ENCODE assay signal across 8 cellular contexts in genomic region chr1:166166400-166166699, GRCh38. TPM values are rescaled to one million over a fixed set of nuclear protein-coding genes. Genes with fewer than 3 reads are reported as not detected.
DNase-seq lines count a peak whose midpoint lies in the region; ATAC-seq and TF ChIP-seq lines count a peak whose summit lies in the region.

No MANE protein-coding gene starts in this region.

- H3K9ac ChIP-seq in fibroblast of lung (ENCODE audit: insufficient read depth, low read length), result no peak overlapping the region

- POLR2A ChIA-PET in activated CD4-positive, alpha-beta T cell treated with anti-CD3 and anti-CD28 coated beads for 36 hours (lab: Charles Lee), result no interaction called here

- no peak overlapping the region for H3K27ac Mint-ChIP-seq in stimulated activated memory B cell treated with anti-CD40 and anti-IgM and Interleukin-4, amounts not matched to agents 10 μg/mL and 1 μg/mL and 100 μg/mL, for 72 hours
- no peak overlapping the region for H3K27ac Mint-ChIP-seq in activated CD4-positive, alpha-beta T cell treated with anti-CD3 and anti-CD28 coated beads for 36 hours

- no peak overlapping the region for H3K27ac ChIP-seq in fibroblast of lung (ENCODE audit: insufficient read depth, low read length)

- H3K27me3 Mint-ChIP-seq in stimulated activated memory B cell treated with anti-CD40 and anti-IgM and Interleukin-4, amounts not matched to agents 10 μg/mL and 1 μg/mL and 100 μg/mL, for 72 hours, result peaks cover 34% of the 10 kb centered on the region
- H3K27me3 Mint-ChIP-seq in activated CD4-positive, alpha-beta T cell treated with anti-CD3 and anti-CD28 coated beads for 36 hours, result peaks cover 37% of the 10 kb centered on the region

- peaks cover 9% of the 10 kb centered on the region for H3K27me3 ChIP-seq in fibroblast of lung (ENCODE audit: control insufficient read depth, insufficient read depth, low read length)

- H2AFZ ChIP-seq in fibroblast of lung (ENCODE audit: low read length), result no peak overlapping the region

- peak; percentile 8 for ATAC-seq in GM21390 (IDR thresholded peaks at IDR 0.05; ENCODE audit: unreplicated experiment)
- ATAC-seq in HG03280 (IDR thresholded peaks at IDR 0.05; ENCODE audit: unreplicated experiment), result peak; percentile 3
- ATAC-seq in stimulated activated memory B cell treated with anti-CD40 and anti-IgM and Interleukin-4, amounts not matched to agents 10 μg/mL and 1 μg/mL and 100 μg/mL, for 72 hours, result peak; percentile 44
- ATAC-seq in activated CD4-positive, alpha-beta T cell treated with anti-CD3 and anti-CD28 coated beads for 36 hours, result no peak

- H3K9me3 Mint-ChIP-seq in stimulated activated memory B cell treated with anti-CD40 and anti-IgM and Interleukin-4, amounts not matched to agents 10 μg/mL and 1 μg/mL and 100 μg/mL, for 72 hours, result no peaks in the 10 kb centered on the region
- H3K9me3 Mint-ChIP-seq in activated CD4-positive, alpha-beta T cell treated with anti-CD3 and anti-CD28 coated beads for 36 hours (ENCODE audit: low read depth), result no peaks in the 10 kb centered on the region

- no peaks in the 10 kb centered on the region for H4K20me1 ChIP-seq in fibroblast of lung (ENCODE audit: control insufficient read depth, extremely low read depth, insufficient read depth, low read length)

- peak overlapping the region in 1 of 4 experiments; percentile 53 for H3K4me3 ChIP-seq in fibroblast of lung (replicated peaks in 1 of 4; ENCODE audit: control extremely low read depth in 1 of 4, insufficient read depth in 1 of 4, low read depth in 3 of 4, low read length in 4 of 4)

- no peak for TF ChIP-seq CTCF in fibroblast of lung (conservative IDR thresholded peaks at IDR 0.05 in 1 of 2, IDR thresholded peaks at IDR 0.05 in 1 of 2; ENCODE audit: low read depth in 1 of 2, low read length in 2 of 2)
- TF ChIP-seq CTCF in GM13977 (IDR thresholded peaks at IDR 0.05; ENCODE audit: extremely low read depth, insufficient read depth, missing control alignments), result no peak

- H3K4me1 ChIP-seq in fibroblast of lung (ENCODE audit: control insufficient read depth, extremely low read depth, insufficient read depth, low read length), result no peaks in the 10 kb centered on the region

- H3K4me2 ChIP-seq in fibroblast of lung (ENCODE audit: extremely low read depth, insufficient read depth, low read length), result peak overlapping the region; percentile 9

- H3K79me2 ChIP-seq in fibroblast of lung (ENCODE audit: control insufficient read depth, insufficient read depth, low read length), result no peaks in the 10 kb centered on the region

- no peaks in the 10 kb centered on the region for H3K36me3 Mint-ChIP-seq in stimulated activated memory B cell treated with anti-CD40 and anti-IgM and Interleukin-4, amounts not matched to agents 10 μg/mL and 1 μg/mL and 100 μg/mL, for 72 hours
- no peaks in the 10 kb centered on the region for H3K36me3 Mint-ChIP-seq in activated CD4-positive, alpha-beta T cell treated with anti-CD3 and anti-CD28 coated beads for 36 hours (ENCODE audit: low read depth)

- no peaks in the 10 kb centered on the region for H3K9me3 ChIP-seq in fibroblast of lung (ENCODE audit: control insufficient read depth, insufficient read depth, low read depth, low read length)

- H3K36me3 ChIP-seq in fibroblast of lung (ENCODE audit: control insufficient read depth, insufficient read depth, low read length), result no peaks in the 10 kb centered on the region

- CTCF ChIA-PET in activated CD4-positive, alpha-beta T cell treated with anti-CD3 and anti-CD28 coated beads for 36 hours (lab: Charles Lee), result no interaction called here

- in situ Hi-C loops in GM13977 (cut with MboI; ENCODE audit: low pct_unique_long_range_greater_than_20kb, low sequenced_read_pairs, unreplicated experiment), result no loop called here

- no peak overlapping the region for H3K4me3 Mint-ChIP-seq in stimulated activated memory B cell treated with anti-CD40 and anti-IgM and Interleukin-4, amounts not matched to agents 10 μg/mL and 1 μg/mL and 100 μg/mL, for 72 hours
- no peak overlapping the region for H3K4me3 Mint-ChIP-seq in activated CD4-positive, alpha-beta T cell treated with anti-CD3 and anti-CD28 coated beads for 36 hours

- DNase-seq in fibroblast of lung (ENCODE audit: low read depth in 2 of 2), result no peak
- DNase-seq in activated CD4-positive, alpha-beta T cell treated with anti-CD3 and anti-CD28 coated beads for 36 hours, result no peak
- no peak for DNase-seq in GM13977 (ENCODE audit: low spot score)
- no peak for DNase-seq in hippocampal formation (lab: John Stamatoyannopoulos, UW)
- DNase-seq in superior temporal gyrus (ENCODE audit: extremely low spot score), result no peak

- peaks cover 30% of the 10 kb centered on the region for H3K4me1 Mint-ChIP-seq in stimulated activated memory B cell treated with anti-CD40 and anti-IgM and Interleukin-4, amounts not matched to agents 10 μg/mL and 1 μg/mL and 100 μg/mL, for 72 hours
- H3K4me1 Mint-ChIP-seq in activated CD4-positive, alpha-beta T cell treated with anti-CD3 and anti-CD28 coated beads for 36 hours, result peaks cover 29% of the 10 kb centered on the region

- intact Hi-C loops in activated CD4-positive, alpha-beta T cell treated with anti-CD3 and anti-CD28 coated beads for 36 hours (cut with DNase I, micrococcal nuclease), result loop anchor here (1.0 to 10.0 kb wide), 8 partner anchors 84 to 672 kb away; partner anchors contain the start of genes ALDH9A1 (in 1 of the 2), POGK (in 1 of the 2) and UCK2 (in 1 of the 2)

RNA-seq across cellular contexts. Expression of gene FAM78B, which starts 0.5 kb away (rescaled TPM):
- 0.33 and 0.51 TPM in 2 replicates for total RNA-seq in fibroblast of lung
- polyA plus RNA-seq in fibroblast of lung, result 0.07 and 0.15 TPM in 2 replicates
- 0.06 and 0.16 TPM in 2 replicates for polyA plus RNA-seq in fibroblast of lung (2012)
- polyA minus RNA-seq in fibroblast of lung (ENCODE audit: low replicate concordance), result not detected in 2 replicates
- total RNA-seq in activated CD4-positive, alpha-beta T cell treated with anti-CD3 and anti-CD28 coated beads for 36 hours, result under 1 TPM; 0.34 to 0.51 TPM
